ENCODE assay signal across 8 cellular contexts in genomic region chr12:53300187-53300586, GRCh38. TPM values are rescaled to one million over a fixed set of nuclear protein-coding genes. Genes with fewer than 3 reads are reported as not detected.
A peak's percentile ranks its signal among the peaks of the same experiment; 100 is the strongest.
DNase-seq lines count a peak whose midpoint lies in the region; ATAC-seq and TF ChIP-seq lines count a peak whose summit lies in the region.

No MANE protein-coding gene starts in this region.

- peaks cover 9 to 75% (median 48%) of the 10 kb centered on the region in 4 donors for H3K4me1 Mint-ChIP-seq in CD4-positive, CD25-positive, alpha-beta regulatory T cell
- H3K4me1 Mint-ChIP-seq in type B pancreatic cell (ENCODE audit: unreplicated experiment) = peaks cover 34% of the 10 kb centered on the region

- H3K27ac ChIP-seq in CD4-positive, CD25-positive, alpha-beta regulatory T cell (ENCODE audit: insufficient read depth, low read length, poor library complexity, severe bottlenecking) = peak overlapping the region; percentile 75
- peak overlapping the region; percentile 70 for H3K27ac ChIP-seq in KOPT-K1 (ENCODE audit: low read depth, low read length, poor library complexity, severe bottlenecking)
- H3K27ac ChIP-seq in body of pancreas = peak overlapping the region in 2 of 4 donors; percentile 74 to 76
- H3K27ac ChIP-seq in mesenchymal stem cell (ENCODE audit: low read length, poor library complexity, severe bottlenecking) = peak overlapping the region; percentile 63

- DNase-seq in CD4-positive, CD25-positive, alpha-beta regulatory T cell = no peak
- no peak for DNase-seq in body of pancreas
- DNase-seq in mesenchymal stem cell = peak; percentile 82
- DNase-seq in type B pancreatic cell (ENCODE audit: extremely low spot score, unreplicated experiment) = no peak
- no peak for DNase-seq in mucosa of gallbladder (ENCODE audit: low spot score)

- peak overlapping the region; percentile 83 for H3K4me2 ChIP-seq in mesenchymal stem cell (ENCODE audit: low read length, poor library complexity, severe bottlenecking)

- H2AK5ac ChIP-seq in mesenchymal stem cell (ENCODE audit: low read length, severe bottlenecking) = peak overlapping the region; percentile 73

- peak overlapping the region; percentile 78 to 96 (median 93) for H3K27ac Mint-ChIP-seq in CD4-positive, CD25-positive, alpha-beta regulatory T cell
- H3K27ac Mint-ChIP-seq in type B pancreatic cell = peak overlapping the region; percentile 95

- no peaks in the 10 kb centered on the region for H3K27me3 Mint-ChIP-seq in CD4-positive, CD25-positive, alpha-beta regulatory T cell
- no peaks in the 10 kb centered on the region for H3K27me3 Mint-ChIP-seq in type B pancreatic cell

- peak overlapping the region in 1 of 2 experiments; percentile 29 for H2BK12ac ChIP-seq in mesenchymal stem cell (ENCODE audit: low read length in 2 of 2)

- H3K36me3 Mint-ChIP-seq in CD4-positive, CD25-positive, alpha-beta regulatory T cell = peaks cover 24% of the 10 kb centered on the region
- peaks cover 12% of the 10 kb centered on the region for H3K36me3 Mint-ChIP-seq in type B pancreatic cell

- peak overlapping the region; percentile 41 to 83 for H3K18ac ChIP-seq in mesenchymal stem cell (ENCODE audit: low read depth in 1 of 2, low read length in 2 of 2)

- H3K23ac ChIP-seq in mesenchymal stem cell (ENCODE audit: low read length in 2 of 2) = peak overlapping the region; percentile 39 to 91

- no peaks in the 10 kb centered on the region for H3K27me3 ChIP-seq in CD4-positive, CD25-positive, alpha-beta regulatory T cell (ENCODE audit: control insufficient read depth, insufficient read depth, low read length)
- H3K27me3 ChIP-seq in body of pancreas = no peaks in the 10 kb centered on the region
- H3K27me3 ChIP-seq in mesenchymal stem cell (ENCODE audit: control insufficient read depth in 1 of 2, insufficient read depth in 1 of 2, low read length in 2 of 2) = no peaks in the 10 kb centered on the region

- WGBS in body of pancreas, 2 donors = 1 to 5% methylated on average over 10 to 12 of the region's 12 CpGs
- WGBS in mesenchymal stem cell = 2% methylated on average over 12 of the region's 12 CpGs

- peak overlapping the region; percentile 56 to 86 for H3K4ac ChIP-seq in mesenchymal stem cell (ENCODE audit: low read depth in 1 of 2, low read length in 2 of 2)

- H3K36me3 ChIP-seq in CD4-positive, CD25-positive, alpha-beta regulatory T cell (ENCODE audit: control insufficient read depth, insufficient read depth, low read length) = peaks cover 40% of the 10 kb centered on the region
- H3K36me3 ChIP-seq in KOPT-K1 (ENCODE audit: insufficient read depth, low read length) = peaks cover 64% of the 10 kb centered on the region
- peaks cover 0 to 9% of the 10 kb centered on the region in 2 donors for H3K36me3 ChIP-seq in body of pancreas (replicated peaks in 1 of 2; ENCODE audit: insufficient read depth in 1 of 2, low read depth in 2 of 2)
- H3K36me3 ChIP-seq in mesenchymal stem cell (ENCODE audit: control insufficient read depth in 1 of 2, insufficient read depth in 2 of 2, low read depth in 1 of 2, low read length in 2 of 2) = peaks cover 26 to 58% of the 10 kb centered on the region in 2 experiments

- no peak overlapping the region for H2BK120ac ChIP-seq in mesenchymal stem cell (ENCODE audit: low read depth, low read length)

- H3K9ac ChIP-seq in mesenchymal stem cell (ENCODE audit: low read length) = peak overlapping the region; percentile 98

- TF ChIP-seq POLR2A in body of pancreas (IDR thresholded peaks at IDR 0.05) = no peak

- no peaks in the 10 kb centered on the region for H3K9me3 ChIP-seq in CD4-positive, CD25-positive, alpha-beta regulatory T cell (ENCODE audit: control insufficient read depth in 2 of 2, low read length in 2 of 2)
- H3K9me3 ChIP-seq in KOPT-K1 (ENCODE audit: insufficient read depth, low read length, poor library complexity, severe bottlenecking) (no peaks in the 10 kb centered on the region), body of pancreas (no peaks in the 10 kb centered on the region), mesenchymal stem cell (ENCODE audit: control insufficient read depth, low read length) (no peaks in the 10 kb centered on the region)

- H2BK15ac ChIP-seq in mesenchymal stem cell (ENCODE audit: low read depth, poor library complexity, severe bottlenecking) = peak overlapping the region; percentile 57

- H3K9me3 Mint-ChIP-seq in CD4-positive, CD25-positive, alpha-beta regulatory T cell = peaks cover 0 to 2% (median 0%) of the 10 kb centered on the region in 7 donors
- H3K9me3 Mint-ChIP-seq in type B pancreatic cell = no peaks in the 10 kb centered on the region

- H4K8ac ChIP-seq in mesenchymal stem cell (ENCODE audit: low read length) = peak overlapping the region; percentile 89

- no peak overlapping the region for H2BK5ac ChIP-seq in mesenchymal stem cell (ENCODE audit: low read depth, low read length, poor library complexity, severe bottlenecking)

- peaks cover 17% of the 10 kb centered on the region for H3K79me1 ChIP-seq in mesenchymal stem cell (replicated peaks; ENCODE audit: low read length, poor library complexity, severe bottlenecking)

- peaks cover 43% of the 10 kb centered on the region for H3K4me1 ChIP-seq in CD4-positive, CD25-positive, alpha-beta regulatory T cell (ENCODE audit: control insufficient read depth, insufficient read depth, low read length, poor library complexity, severe bottlenecking)
- H3K4me1 ChIP-seq in body of pancreas = peaks cover 43% of the 10 kb centered on the region
- peaks cover 18% of the 10 kb centered on the region for H3K4me1 ChIP-seq in mesenchymal stem cell (ENCODE audit: control insufficient read depth, insufficient read depth, low read depth, low read length)

- H3K14ac ChIP-seq in mesenchymal stem cell (ENCODE audit: low read length in 2 of 2) = peak overlapping the region in 1 of 2 experiments; percentile 81

- intact Hi-C loops in body of pancreas (cut with DNase I) = no loop called here

- no peak for ATAC-seq in CD4-positive, CD25-positive, alpha-beta regulatory T cell (ENCODE audit: low read depth in 2 of 2)
- ATAC-seq in body of pancreas = no peak
- no peak for ATAC-seq in HG03469 (IDR thresholded peaks at IDR 0.05; ENCODE audit: unreplicated experiment)
- no peak for ATAC-seq in GM21515 (IDR thresholded peaks at IDR 0.05; ENCODE audit: unreplicated experiment)

- H3K4me3 ChIP-seq in CD4-positive, CD25-positive, alpha-beta regulatory T cell (ENCODE audit: low read depth, low read length) = peak overlapping the region; percentile 90
- H3K4me3 ChIP-seq in body of pancreas (peak overlapping the region; percentile 48 to 85), mesenchymal stem cell (ENCODE audit: insufficient read depth in 1 of 2, low read depth in 1 of 2, low read length in 2 of 2) (peak overlapping the region; percentile 87)

- TF ChIP-seq CTCF in body of pancreas (IDR thresholded peaks at IDR 0.05) (no peak), type B pancreatic cell (conservative IDR thresholded peaks at IDR 0.05) (no peak)

- H3K4me3 Mint-ChIP-seq in CD4-positive, CD25-positive, alpha-beta regulatory T cell = peak overlapping the region; percentile 86 to 99 (median 97)
- H3K4me3 Mint-ChIP-seq in type B pancreatic cell = peak overlapping the region; percentile 99

- H4K91ac ChIP-seq in mesenchymal stem cell (ENCODE audit: low read length) = peak overlapping the region; percentile 60

- H2AFZ ChIP-seq in mesenchymal stem cell (ENCODE audit: low read depth, low read length) = no peak overlapping the region

RNA-seq across cellular contexts. Expression of gene MYG1, which starts 0.7 kb away (rescaled TPM):
- total RNA-seq in CD4-positive, CD25-positive, alpha-beta regulatory T cell = 33.9 TPM
- 10 to 100 TPM; 85.0 to 98.1 (median 94.4) TPM for polyA plus RNA-seq in CD4-positive, CD25-positive, alpha-beta regulatory T cell
- total RNA-seq in body of pancreas (10 to 100 TPM; 25.4 to 25.7 TPM), type B pancreatic cell (ENCODE audit: low replicate concordance) (44.3 and 58.6 TPM in 2 replicates), mucosa of gallbladder (63.4 TPM)
- 78.3 TPM for polyA plus RNA-seq in mesenchymal stem cell (2013, experiment 1 of 2)
- 77.9 TPM for polyA plus RNA-seq in mesenchymal stem cell (2013, experiment 2 of 2)

RNA-seq across cellular contexts. Expression of gene PFDN5, which starts 4.8 kb away (rescaled TPM):
- total RNA-seq in CD4-positive, CD25-positive, alpha-beta regulatory T cell = 506 TPM
- polyA plus RNA-seq in CD4-positive, CD25-positive, alpha-beta regulatory T cell = 1,000 to 10,000 TPM; 1,352 to 1,800 (median 1,601) TPM
- 100 to 1,000 TPM; 337 to 403 TPM for total RNA-seq in body of pancreas
- polyA plus RNA-seq in mesenchymal stem cell (2013, experiment 1 of 2) = 447 TPM
- 458 TPM for polyA plus RNA-seq in mesenchymal stem cell (2013, experiment 2 of 2)
- 316 and 336 TPM in 2 replicates for total RNA-seq in type B pancreatic cell (ENCODE audit: low replicate concordance)
- total RNA-seq in mucosa of gallbladder = 420 TPM

RNA-seq across cellular contexts. Expression of gene AAAS, which starts 21.2 kb away (rescaled TPM):
- total RNA-seq in CD4-positive, CD25-positive, alpha-beta regulatory T cell = 36.8 TPM
- 10 to 100 TPM; 34.0 to 45.9 (median 37.8) TPM for polyA plus RNA-seq in CD4-positive, CD25-positive, alpha-beta regulatory T cell
- total RNA-seq in body of pancreas = 10 to 100 TPM; 40.0 to 53.7 TPM
- polyA plus RNA-seq in mesenchymal stem cell (2013, experiment 1 of 2) = 33.4 TPM
- polyA plus RNA-seq in mesenchymal stem cell (2013, experiment 2 of 2) = 32.3 TPM
- total RNA-seq in type B pancreatic cell (ENCODE audit: low replicate concordance) = 54.7 and 75.4 TPM in 2 replicates
- total RNA-seq in mucosa of gallbladder = 55.5 TPM

RNA-seq across cellular contexts. Expression of gene ESPL1, which starts 32.1 kb away (rescaled TPM):
- 2.7 TPM for total RNA-seq in CD4-positive, CD25-positive, alpha-beta regulatory T cell
- under 1 TPM in 3 of 4 donors, not detected in 1; 0.05 to 0.24 (median 0.11) TPM for polyA plus RNA-seq in CD4-positive, CD25-positive, alpha-beta regulatory T cell
- total RNA-seq in body of pancreas (not detected), type B pancreatic cell (ENCODE audit: low replicate concordance) (35.1 and 50.0 TPM in 2 replicates), mucosa of gallbladder (1.5 TPM)
- polyA plus RNA-seq in mesenchymal stem cell (2013, experiment 1 of 2) = 1.2 TPM
- 1.2 TPM for polyA plus RNA-seq in mesenchymal stem cell (2013, experiment 2 of 2)

RNA-seq across cellular contexts. Expression of gene SP7, which starts 36.0 kb away (rescaled TPM):
- total RNA-seq in CD4-positive, CD25-positive, alpha-beta regulatory T cell = not detected
- under 1 TPM in 1 of 4 donors, not detected in 3; 0.07 TPM for polyA plus RNA-seq in CD4-positive, CD25-positive, alpha-beta regulatory T cell
- total RNA-seq in body of pancreas = not detected
- 0.01 TPM for polyA plus RNA-seq in mesenchymal stem cell (2013, experiment 1 of 2)
- polyA plus RNA-seq in mesenchymal stem cell (2013, experiment 2 of 2) = not detected
- 0.22 TPM in 1 of 2 replicates, not detected in the other for total RNA-seq in type B pancreatic cell (ENCODE audit: low replicate concordance)
- total RNA-seq in mucosa of gallbladder = not detected
